In the genomic region with DNA sequence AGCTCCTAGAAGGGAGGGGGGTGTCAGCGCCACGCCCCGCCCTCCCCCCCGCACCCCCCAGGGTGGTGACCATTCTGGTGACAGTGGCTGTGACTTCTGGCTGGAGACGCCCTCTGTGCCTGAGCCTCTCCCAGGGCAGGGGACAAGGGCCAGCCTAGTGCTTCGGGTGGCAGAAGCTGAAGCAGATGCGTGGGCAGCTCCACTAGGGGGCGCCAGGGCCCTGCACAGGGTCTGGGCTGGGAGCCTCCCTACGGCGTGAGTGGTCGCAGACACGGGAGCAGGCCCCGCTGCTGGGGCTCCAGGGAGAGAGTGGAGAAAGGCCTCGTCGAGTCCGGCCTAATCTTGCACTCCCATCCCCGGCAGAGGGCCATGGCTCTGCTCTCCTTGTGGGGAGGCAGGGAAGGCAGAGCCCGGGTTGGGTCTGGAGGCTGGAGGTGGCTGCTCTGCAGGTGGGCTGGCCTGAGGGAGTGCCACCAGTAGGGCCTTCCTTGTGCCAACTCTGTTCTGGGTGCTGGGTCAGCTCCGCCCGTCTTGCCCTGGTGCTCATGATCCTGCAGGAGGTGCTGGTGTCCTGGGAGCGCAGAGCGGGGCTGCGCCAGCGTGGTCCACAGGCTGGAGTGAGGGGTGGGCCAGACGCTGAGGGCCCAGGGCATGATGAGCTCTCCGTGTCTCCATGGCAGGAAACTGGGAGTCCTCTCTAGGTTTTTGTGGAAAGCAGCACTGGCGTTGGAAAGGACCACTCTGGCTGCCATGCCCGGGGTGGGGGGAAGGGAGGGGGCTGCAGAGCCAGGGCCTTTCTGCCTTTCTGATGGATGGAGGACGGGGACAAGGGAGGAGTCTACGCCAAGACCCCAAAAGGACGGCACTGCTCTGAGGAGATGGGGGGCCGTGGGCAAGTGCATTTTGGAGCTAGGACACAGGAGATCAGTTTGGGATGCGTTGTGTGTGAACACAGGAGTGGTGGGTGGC, we compare ENCODE assay signal across 1 cellular context.
TF ChIP-seq lines count a peak whose summit lies in the region.

No MANE protein-coding gene starts in this region.

TF ChIP-seq in PFSK-1, 5 proteins besides CTCF, POLR2A, EP300 and RAD21 (continued from another document):
- TF ChIP-seq, protein P1, sequence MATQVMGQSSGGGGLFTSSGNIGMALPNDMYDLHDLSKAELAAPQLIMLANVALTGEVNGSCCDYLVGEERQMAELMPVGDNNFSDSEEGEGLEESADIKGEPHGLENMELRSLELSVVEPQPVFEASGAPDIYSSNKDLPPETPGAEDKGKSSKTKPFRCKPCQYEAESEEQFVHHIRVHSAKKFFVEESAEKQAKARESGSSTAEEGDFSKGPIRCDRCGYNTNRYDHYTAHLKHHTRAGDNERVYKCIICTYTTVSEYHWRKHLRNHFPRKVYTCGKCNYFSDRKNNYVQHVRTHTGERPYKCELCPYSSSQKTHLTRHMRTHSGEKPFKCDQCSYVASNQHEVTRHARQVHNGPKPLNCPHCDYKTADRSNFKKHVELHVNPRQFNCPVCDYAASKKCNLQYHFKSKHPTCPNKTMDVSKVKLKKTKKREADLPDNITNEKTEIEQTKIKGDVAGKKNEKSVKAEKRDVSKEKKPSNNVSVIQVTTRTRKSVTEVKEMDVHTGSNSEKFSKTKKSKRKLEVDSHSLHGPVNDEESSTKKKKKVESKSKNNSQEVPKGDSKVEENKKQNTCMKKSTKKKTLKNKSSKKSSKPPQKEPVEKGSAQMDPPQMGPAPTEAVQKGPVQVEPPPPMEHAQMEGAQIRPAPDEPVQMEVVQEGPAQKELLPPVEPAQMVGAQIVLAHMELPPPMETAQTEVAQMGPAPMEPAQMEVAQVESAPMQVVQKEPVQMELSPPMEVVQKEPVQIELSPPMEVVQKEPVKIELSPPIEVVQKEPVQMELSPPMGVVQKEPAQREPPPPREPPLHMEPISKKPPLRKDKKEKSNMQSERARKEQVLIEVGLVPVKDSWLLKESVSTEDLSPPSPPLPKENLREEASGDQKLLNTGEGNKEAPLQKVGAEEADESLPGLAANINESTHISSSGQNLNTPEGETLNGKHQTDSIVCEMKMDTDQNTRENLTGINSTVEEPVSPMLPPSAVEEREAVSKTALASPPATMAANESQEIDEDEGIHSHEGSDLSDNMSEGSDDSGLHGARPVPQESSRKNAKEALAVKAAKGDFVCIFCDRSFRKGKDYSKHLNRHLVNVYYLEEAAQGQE (IDR thresholded peaks at IDR 0.05; ENCODE audit: insufficient read depth in 1 of 2, low read depth in 2 of 2, low read length in 2 of 2) = no peak
TF ChIP-seq in PFSK-1: peak in this region for 1.
